8 cellular contexts compared by ENCODE assay signal in the genomic region with DNA sequence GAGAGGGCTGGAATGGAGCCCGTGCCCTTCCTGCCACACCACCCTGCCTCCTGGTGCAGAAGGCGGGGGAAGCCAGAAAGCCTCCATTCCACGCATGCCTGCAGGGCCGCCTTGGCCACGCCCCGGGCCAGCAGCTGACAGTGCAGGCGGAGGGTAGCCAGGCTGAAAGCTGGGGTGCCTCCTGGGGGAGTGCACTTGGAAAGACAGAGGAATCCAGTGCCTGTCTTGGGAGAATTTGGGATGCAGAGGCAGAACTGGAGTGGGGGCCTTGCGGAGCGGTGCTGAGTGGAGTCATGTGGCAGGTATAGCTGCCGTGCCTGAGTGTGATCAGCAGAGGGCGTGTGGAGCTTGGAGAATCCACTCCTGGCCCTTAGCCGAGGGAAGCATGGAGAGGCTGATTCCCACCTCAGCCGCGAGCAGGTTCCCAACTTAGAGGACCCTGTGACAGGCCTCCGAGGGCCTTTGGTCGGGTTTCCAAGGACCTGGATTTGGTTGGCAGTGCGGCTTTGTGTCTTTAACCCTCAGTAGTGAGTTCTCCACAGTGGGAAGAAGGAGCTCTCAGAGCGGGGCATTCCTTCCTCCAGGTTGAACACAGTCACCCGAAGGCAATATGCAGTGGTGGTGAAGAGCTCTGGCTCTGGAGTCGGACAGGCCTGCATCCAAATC. TPM values are rescaled to one million over a fixed set of nuclear protein-coding genes. Genes with fewer than 3 reads are reported as not detected.
A peak's percentile ranks its signal among the peaks of the same experiment; 100 is the strongest.
DNase-seq lines count a peak whose midpoint lies in the region; ATAC-seq, FAIRE-seq and TF ChIP-seq lines count a peak whose summit lies in the region.

No MANE protein-coding gene starts in this region.

- H3K4me2 ChIP-seq in A549 (peak overlapping the region; percentile 61), mesendoderm (ENCODE audit: low read length) (peak overlapping the region; percentile 21)

- peak overlapping the region; percentile 62 to 90 for H3K27ac ChIP-seq in A549
- no peak overlapping the region for H3K27ac ChIP-seq in mesendoderm (ENCODE audit: low read depth, low read length)

- CTCF ChIA-PET in A549 (lab: Yijun Ruan, JAX) = interaction anchor here (0.5 to 15.6 kb wide), 58 partner anchors 8 to 653 kb away, joined by 3 to 182 read pairs (median 4); a partner anchor contains a TSS

- H3K18ac ChIP-seq in mesendoderm (ENCODE audit: low read length) = no peak overlapping the region

- peaks cover 6% of the 10 kb centered on the region for H3K36me3 Mint-ChIP-seq in effector memory CD8-positive, alpha-beta T cell (ENCODE audit: insufficient read depth)

- peaks cover 5 to 10% of the 10 kb centered on the region in 2 donors for H3K4me1 Mint-ChIP-seq in effector memory CD8-positive, alpha-beta T cell (ENCODE audit: low read depth in 2 of 2)

- no peak overlapping the region for H2BK120ac ChIP-seq in mesendoderm (ENCODE audit: low read depth, low read length)

- no peak overlapping the region for H2BK15ac ChIP-seq in mesendoderm (replicated peaks; ENCODE audit: low read depth)

- no peak overlapping the region for H2AK5ac ChIP-seq in mesendoderm (ENCODE audit: low read length)

- peak; percentile 87 to 94 for ATAC-seq in A549
- ATAC-seq in GM18517 (IDR thresholded peaks at IDR 0.05; ENCODE audit: unreplicated experiment) = peak; percentile 61
- ATAC-seq in HG03565 (IDR thresholded peaks at IDR 0.05; ENCODE audit: unreplicated experiment) = peak; percentile 54
- peak; percentile 93 for ATAC-seq in effector memory CD8-positive, alpha-beta T cell (replicated peaks)

- no peaks in the 10 kb centered on the region for H3K79me2 ChIP-seq in mesendoderm (ENCODE audit: control insufficient read depth, insufficient read depth, low read length)

- peaks cover 6 to 21% of the 10 kb centered on the region in 2 donors for H3K27me3 Mint-ChIP-seq in effector memory CD8-positive, alpha-beta T cell

- DNase-seq in A549 (ENCODE audit: low read depth in 1 of 2, low spot score in 1 of 2) (peak; percentile 82 to 91), NCI-H82 treated with DMSO at 0.1 percent for 48 hours (lab: John Stamatoyannopoulos, UW; ENCODE audit: unreplicated experiment) (peak; percentile 49), mesendoderm (peak; percentile 88)
- DNase-seq in activated CD8-positive, alpha-beta memory T cell treated with anti-CD3 and anti-CD28 coated beads for 4 hours (ENCODE audit: low read depth in 2 of 2) = peak; percentile 28 to 33
- DNase-seq in effector memory CD8-positive, alpha-beta T cell = peak; percentile 52 to 65 (median 59)
- peak; percentile 45 for DNase-seq in stimulated activated CD8-positive, alpha-beta memory T cell treated with anti-CD3 and anti-CD28 coated beads, Interleukin-15, amount 100 ng/mL, for 1 hour (ENCODE audit: low read depth)

- H3K9ac ChIP-seq in mesendoderm (ENCODE audit: low read length) = peak overlapping the region; percentile 35

- peak overlapping the region in 1 of 2 donors; percentile 86 for H3K27ac Mint-ChIP-seq in effector memory CD8-positive, alpha-beta T cell

- H3K56ac ChIP-seq in mesendoderm (ENCODE audit: low read length) = peak overlapping the region; percentile 10

- no peak overlapping the region for H3K4ac ChIP-seq in mesendoderm (ENCODE audit: low read depth, low read length)

- FAIRE-seq in A549 (lab: Jason Lieb, UNC) = no peak

- POLR2A ChIA-PET in A549 (lab: Yijun Ruan, JAX) = interaction anchor here (0.6 to 2.9 kb wide), 7 partner anchors 9 to 561 kb away, joined by 3 to 34 read pairs (median 6); a partner anchor contains a TSS

- H4K5ac ChIP-seq in mesendoderm (ENCODE audit: low read length) = no peak overlapping the region

- peak; percentile 84 to 85 for TF ChIP-seq RAD21 in A549 (conservative IDR thresholded peaks at IDR 0.05 in 1 of 2, IDR thresholded peaks at IDR 0.05 in 1 of 2)

- TF ChIP-seq CTCF in A549 (IDR thresholded peaks at IDR 0.05) = peak; percentile 84

- peak overlapping the region; percentile 66 to 77 for H3K4me3 Mint-ChIP-seq in effector memory CD8-positive, alpha-beta T cell

- no peak overlapping the region for H4K8ac ChIP-seq in mesendoderm (ENCODE audit: low read depth, low read length)

- H3K36me3 ChIP-seq in mesendoderm (ENCODE audit: control insufficient read depth, insufficient read depth, low read length) = no peaks in the 10 kb centered on the region

- H3K27me3 ChIP-seq in mesendoderm (ENCODE audit: insufficient read depth, low read length, poor library complexity) = no peaks in the 10 kb centered on the region

- H3K4me3 ChIP-seq in A549 = peak overlapping the region; percentile 38
- H3K4me3 ChIP-seq in mesendoderm (ENCODE audit: low read length) = no peak overlapping the region

- 12% methylated on average over 16 of the region's 20 CpGs for WGBS in A549 (ENCODE audit: missing lambda C conversion rate)
- WGBS in mesendoderm (ENCODE audit: extremely low coverage, insufficient coverage, low lambda C conversion rate) = no CpG with 5 or more reads among the region's 20 CpGs

- H3K79me1 ChIP-seq in mesendoderm (ENCODE audit: low read length) = no peaks in the 10 kb centered on the region

- TF ChIP-seq EP300 in A549 (IDR thresholded peaks at IDR 0.05) = no peak

- no peak overlapping the region for H2BK5ac ChIP-seq in mesendoderm (ENCODE audit: low read length)

- H3K23ac ChIP-seq in mesendoderm (ENCODE audit: low read length) = no peak overlapping the region

- H3K4me1 ChIP-seq in A549 = peaks cover 13% of the 10 kb centered on the region
- peaks cover 5% of the 10 kb centered on the region for H3K4me1 ChIP-seq in mesendoderm (ENCODE audit: control insufficient read depth, low read depth, low read length)

- no peaks in the 10 kb centered on the region for H3K9me3 Mint-ChIP-seq in effector memory CD8-positive, alpha-beta T cell

- no peak for TF ChIP-seq POLR2A in A549 (IDR thresholded peaks at IDR 0.05; ENCODE audit: low read length)

- H3K9me3 ChIP-seq in A549 = no peaks in the 10 kb centered on the region

TF ChIP-seq in A549, 52 proteins besides CTCF, POLR2A, EP300 and RAD21 (continues in another document):
- TF ChIP-seq CEBPB (IDR thresholded peaks at IDR 0.05) = no peak
- no peak for TF ChIP-seq TP53 (CRISPR knock-in tag; IDR thresholded peaks at IDR 0.05)
- peak; percentile 76 for TF ChIP-seq KDM5A (IDR thresholded peaks at IDR 0.05)
- peak in 1 of 2 experiments; percentile 34; a peak in 1 of 5 replicates for TF ChIP-seq JUN (IDR thresholded peaks at IDR 0.05)
- no peak for TF ChIP-seq ZSCAN20 (CRISPR knock-in tag; IDR thresholded peaks at IDR 0.05)
- TF ChIP-seq, protein P1, sequence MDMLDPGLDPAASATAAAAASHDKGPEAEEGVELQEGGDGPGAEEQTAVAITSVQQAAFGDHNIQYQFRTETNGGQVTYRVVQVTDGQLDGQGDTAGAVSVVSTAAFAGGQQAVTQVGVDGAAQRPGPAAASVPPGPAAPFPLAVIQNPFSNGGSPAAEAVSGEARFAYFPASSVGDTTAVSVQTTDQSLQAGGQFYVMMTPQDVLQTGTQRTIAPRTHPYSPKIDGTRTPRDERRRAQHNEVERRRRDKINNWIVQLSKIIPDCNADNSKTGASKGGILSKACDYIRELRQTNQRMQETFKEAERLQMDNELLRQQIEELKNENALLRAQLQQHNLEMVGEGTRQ (IDR thresholded peaks at IDR 0.05) = peak; percentile 44; the same call in 1 of the 2 replicates
- TF ChIP-seq MAZ (IDR thresholded peaks at IDR 0.05; ENCODE audit: borderline replicate concordance, low read depth, low read length) = no peak
- TF ChIP-seq RNF2 (IDR thresholded peaks at IDR 0.05; ENCODE audit: borderline replicate concordance, low read depth) = no peak

RNA-seq across cellular contexts. Expression of a gene that starts 9.1 kb away (rescaled TPM):
- 43.6 and 61.6 TPM in 2 replicates for polyA plus RNA-seq in A549 (2011; rRNA removed)
- 66.7 and 75.4 TPM in 2 replicates for polyA plus RNA-seq in A549 (2012; cell fraction: cytosol; rRNA removed)
- polyA plus RNA-seq in A549 (2012; cell fraction: nucleus; rRNA removed) = 71.3 and 83.4 TPM in 2 replicates
- 49.5 to 50.6 TPM (median 49.7 TPM) in 3 replicates for polyA plus RNA-seq in A549 (2017; fragmentation: RNase III; extraction: RNeasy Plus Mini Kit Qiagen cat#74134 plus additional on column Dnase treatment)
- polyA minus RNA-seq in A549 (2011; rRNA and poly(A)+ RNA removed) = 43.8 and 52.7 TPM in 2 replicates
- 52.0 TPM for polyA plus RNA-seq in mesendoderm (2013, experiment 1 of 2)
- 52.8 TPM for polyA plus RNA-seq in mesendoderm (2013, experiment 2 of 2)

RNA-seq across cellular contexts. Expression of a gene that starts 21.8 kb away (rescaled TPM):
- polyA plus RNA-seq in A549 (2011; rRNA removed) = 14.5 and 14.9 TPM in 2 replicates
- polyA plus RNA-seq in A549 (2012; cell fraction: cytosol; rRNA removed) = 26.6 and 34.7 TPM in 2 replicates
- polyA plus RNA-seq in A549 (2012; cell fraction: nucleus; rRNA removed) = 47.8 and 63.4 TPM in 2 replicates
- 26.1 to 27.0 TPM (median 26.4 TPM) in 3 replicates for polyA plus RNA-seq in A549 (2017; fragmentation: RNase III; extraction: RNeasy Plus Mini Kit Qiagen cat#74134 plus additional on column Dnase treatment)
- polyA minus RNA-seq in A549 (2011; rRNA and poly(A)+ RNA removed) = 33.1 and 34.8 TPM in 2 replicates
- polyA plus RNA-seq in mesendoderm (2013, experiment 1 of 2) = 19.7 TPM
- polyA plus RNA-seq in mesendoderm (2013, experiment 2 of 2) = 19.5 TPM

RNA-seq across cellular contexts. Expression of a gene that starts 39.5 kb away (rescaled TPM):
- polyA plus RNA-seq in A549 (2011; rRNA removed) (32.5 and 38.0 TPM in 2 replicates), A549 (2017; fragmentation: RNase III; extraction: RNeasy Plus Mini Kit Qiagen cat#74134 plus additional on column Dnase treatment) (41.3 to 42.8 TPM (median 42.4 TPM) in 3 replicates)
- polyA plus RNA-seq in A549 (2012; cell fraction: cytosol; rRNA removed) = 67.0 and 71.6 TPM in 2 replicates
- polyA plus RNA-seq in A549 (2012; cell fraction: nucleus; rRNA removed) = 134 and 137 TPM in 2 replicates
- 29.5 and 34.7 TPM in 2 replicates for polyA minus RNA-seq in A549 (2011; rRNA and poly(A)+ RNA removed)
- polyA plus RNA-seq in mesendoderm (2013, experiment 1 of 2) = 32.5 TPM
- polyA plus RNA-seq in mesendoderm (2013, experiment 2 of 2) = 31.6 TPM

RNA-seq across cellular contexts. Expression of a gene that starts 39.9 kb away (rescaled TPM):
- polyA plus RNA-seq in A549 (2011; rRNA removed) (29.0 and 43.4 TPM in 2 replicates), A549 (2017; fragmentation: RNase III; extraction: RNeasy Plus Mini Kit Qiagen cat#74134 plus additional on column Dnase treatment) (35.3 to 39.0 TPM (median 38.7 TPM) in 3 replicates)
- 24.6 and 35.4 TPM in 2 replicates for polyA plus RNA-seq in A549 (2012; cell fraction: cytosol; rRNA removed)
- polyA plus RNA-seq in A549 (2012; cell fraction: nucleus; rRNA removed) = 24.0 and 24.5 TPM in 2 replicates
- polyA minus RNA-seq in A549 (2011; rRNA and poly(A)+ RNA removed) = 49.5 and 60.3 TPM in 2 replicates
- polyA plus RNA-seq in mesendoderm (2013, experiment 1 of 2) = 27.3 TPM
- 25.6 TPM for polyA plus RNA-seq in mesendoderm (2013, experiment 2 of 2)

RNA-seq across cellular contexts. Expression of a gene that starts 58.5 kb away (rescaled TPM):
- polyA plus RNA-seq in A549 (2011; rRNA removed) = 16.5 and 16.6 TPM in 2 replicates
- 40.4 and 54.7 TPM in 2 replicates for polyA plus RNA-seq in A549 (2012; cell fraction: cytosol; rRNA removed)
- 77.9 and 93.5 TPM in 2 replicates for polyA plus RNA-seq in A549 (2012; cell fraction: nucleus; rRNA removed)
- polyA plus RNA-seq in A549 (2017; fragmentation: RNase III; extraction: RNeasy Plus Mini Kit Qiagen cat#74134 plus additional on column Dnase treatment) = 26.1 to 33.3 TPM (median 28.5 TPM) in 3 replicates
- 20.1 and 20.5 TPM in 2 replicates for polyA minus RNA-seq in A549 (2011; rRNA and poly(A)+ RNA removed)
- 3.1 TPM for polyA plus RNA-seq in mesendoderm (2013, experiment 1 of 2)
- polyA plus RNA-seq in mesendoderm (2013, experiment 2 of 2) = 2.8 TPM

Comparison
In these comparisons a context has a peak if more than half of its experiments do, and no peak if none do; other contexts are left out.
1. DNase-seq: peak in every context shown above with its lines; median percentile 88 in mesendoderm; 86 in A549; 59 in effector memory CD8-positive, alpha-beta T cell; 49 in NCI-H82 treated with DMSO at 0.1 percent for 48 hours; 45 in stimulated activated CD8-positive, alpha-beta memory T cell treated with anti-CD3 and anti-CD28 coated beads, Interleukin-15, amount 100 ng/mL, for 1 hour; 30 in activated CD8-positive, alpha-beta memory T cell treated with anti-CD3 and anti-CD28 coated beads for 4 hours.